ENCODE assay signal across 8 cellular contexts in genomic region chr16:57628008-57628781, GRCh38. TPM values are rescaled to one million over a fixed set of nuclear protein-coding genes. Genes with fewer than 3 reads are reported as not detected.
DNase-seq lines count a peak whose midpoint lies in the region; ATAC-seq, FAIRE-seq and TF ChIP-seq lines count a peak whose summit lies in the region.

ADGRG1 (plus strand) TSS chr16:57628630; CDS start chr16:57650288, 21,658 bp downstream.

- peaks cover 8 to 16% of the 10 kb centered on the region in 2 donors for H3K4me1 ChIP-seq in duodenal mucosa (ENCODE audit: control insufficient read depth in 1 of 2, insufficient read depth in 2 of 2, low read length in 2 of 2)
- peaks cover 0 to 4% (median 2%) of the 10 kb centered on the region in 4 donors for H3K4me1 ChIP-seq in liver (ENCODE audit: control insufficient read depth in 4 of 4, insufficient read depth in 4 of 4, low read length in 3 of 4)

- H3K9ac ChIP-seq in duodenal mucosa (ENCODE audit: low read depth in 1 of 2, low read length in 2 of 2) (peak within 1 kb of the TSS; percentile 14 to 30), liver (ENCODE audit: low read depth in 1 of 2, low read length in 2 of 2) (no peak within 1 kb of the TSS)

- peaks cover 9% of the 10 kb centered on the region for H3K4me1 Mint-ChIP-seq in CD14-positive monocyte
- peaks cover 16% of the 10 kb centered on the region for H3K4me1 Mint-ChIP-seq in activated CD4-positive, alpha-beta T cell treated with anti-CD3 and anti-CD28 coated beads, Interleukin-2, amount 10 ng/mL, durations not matched to agents 24 days and 14 days

- H3K4me3 Mint-ChIP-seq in CD14-positive monocyte: peak within 1 kb of the TSS; percentile 48 to 69
- H3K4me3 Mint-ChIP-seq in activated CD4-positive, alpha-beta T cell treated with anti-CD3 and anti-CD28 coated beads, Interleukin-2, amount 10 ng/mL, durations not matched to agents 24 days and 14 days: peak within 1 kb of the TSS; percentile 72

- 38% methylated on average over 32 of the region's 32 CpGs for WGBS in liver

- intact Hi-C loops in CD14-positive monocyte (cut with micrococcal nuclease): no loop called here
- intact Hi-C loops in activated CD4-positive, alpha-beta T cell treated with anti-CD3 and anti-CD28 coated beads, Interleukin-2, amount 10 ng/mL, durations not matched to agents 24 days and 14 days (cut with micrococcal nuclease): loop anchor here (1.0 to 5.0 kb wide), 3 partner anchors 17 to 36 kb away; no protein-coding TSS in a partner anchor

- H3K4me3 ChIP-seq in duodenal mucosa (ENCODE audit: low read depth in 1 of 2, low read length in 2 of 2): peak within 1 kb of the TSS; percentile 26 to 36
- no peak within 1 kb of the TSS for H3K4me3 ChIP-seq in liver (ENCODE audit: low read depth in 1 of 3, low read length in 3 of 3)

- peaks cover 0 to 2% of the 10 kb centered on the region in 2 donors for H3K36me3 ChIP-seq in duodenal mucosa (ENCODE audit: control insufficient read depth in 1 of 2, insufficient read depth in 2 of 2, low read length in 2 of 2)
- H3K36me3 ChIP-seq in liver (ENCODE audit: control insufficient read depth in 4 of 4, insufficient read depth in 3 of 4, low read depth in 1 of 4, low read length in 3 of 4): no peaks in the 10 kb centered on the region

- peaks cover 46 to 78% (median 49%) of the 10 kb centered on the region in 3 donors for H3K27me3 Mint-ChIP-seq in CD14-positive monocyte (ENCODE audit: low read depth in 3 of 3)
- peaks cover 24% of the 10 kb centered on the region for H3K27me3 Mint-ChIP-seq in activated CD4-positive, alpha-beta T cell treated with anti-CD3 and anti-CD28 coated beads, Interleukin-2, amount 10 ng/mL, durations not matched to agents 24 days and 14 days

- no peak for ATAC-seq in GM19023 (IDR thresholded peaks at IDR 0.05; ENCODE audit: unreplicated experiment)

- H3K9me3 ChIP-seq in duodenal mucosa (ENCODE audit: control insufficient read depth in 1 of 2, low read length in 2 of 2) (no peaks in the 10 kb centered on the region), liver (ENCODE audit: control insufficient read depth in 4 of 4, low read length in 3 of 4) (no peaks in the 10 kb centered on the region)

- TF ChIP-seq RAD21 in liver (IDR thresholded peaks at IDR 0.05): no peak

- FAIRE-seq in HTR-8/SVneo (lab: Jason Lieb, UNC): peak; percentile 97
- no peak for FAIRE-seq in GM12892 (lab: Jason Lieb, UNC)

- no peak for TF ChIP-seq CTCF in CD14-positive monocyte (IDR thresholded peaks at IDR 0.05)
- TF ChIP-seq CTCF in liver (IDR thresholded peaks at IDR 0.05; ENCODE audit: low read depth, low read length, missing input control): no peak

- H3K27ac ChIP-seq in duodenal mucosa (ENCODE audit: low read depth, low read length) (peak within 1 kb of the TSS; percentile 76), liver (ENCODE audit: low read depth in 1 of 2, low read length in 2 of 2) (peak within 1 kb of the TSS; percentile 33 to 37)

- peak within 1 kb of the TSS in 3 of 7 donors; percentile 7 to 45 (median 31) for H3K27ac Mint-ChIP-seq in CD14-positive monocyte
- H3K27ac Mint-ChIP-seq in activated CD4-positive, alpha-beta T cell treated with anti-CD3 and anti-CD28 coated beads, Interleukin-2, amount 10 ng/mL, durations not matched to agents 24 days and 14 days: peak within 1 kb of the TSS; percentile 75

- DNase-seq in CD14-positive monocyte (ENCODE audit: low spot score): peak; percentile 83
- peak; percentile 93 for DNase-seq in HTR-8/SVneo (ENCODE audit: insufficient read length, low spot score)
- DNase-seq in activated CD4-positive, alpha-beta T cell treated with anti-CD3 and anti-CD28 coated beads, Interleukin-2, amount 10 ng/mL, durations not matched to agents 24 days and 14 days: peak; percentile 81
- peak; percentile 26 for DNase-seq in stimulated activated CD4-positive, alpha-beta T cell treated with anti-CD3 and anti-CD28 coated beads, Interleukin-2, amount 100 ng/mL, for 4 hours (ENCODE audit: low read depth)
- no peak for DNase-seq in GM12892 (ENCODE audit: insufficient read length)

- H3K27me3 ChIP-seq in duodenal mucosa (ENCODE audit: control insufficient read depth in 1 of 2, insufficient read depth in 2 of 2, low read length in 2 of 2) (no peaks in the 10 kb centered on the region), liver (ENCODE audit: control insufficient read depth in 4 of 4, insufficient read depth in 4 of 4, low read length in 3 of 4) (peaks cover 0 to 3% (median 0%) of the 10 kb centered on the region in 4 donors)

- no peak for TF ChIP-seq POLR2A in GM12892 (IDR thresholded peaks at IDR 0.05; ENCODE audit: low read depth, low read length)

- H3K9me3 Mint-ChIP-seq in CD14-positive monocyte: peaks cover 0 to 8% (median 0%) of the 10 kb centered on the region in 7 donors
- H3K9me3 Mint-ChIP-seq in activated CD4-positive, alpha-beta T cell treated with anti-CD3 and anti-CD28 coated beads, Interleukin-2, amount 10 ng/mL, durations not matched to agents 24 days and 14 days: no peaks in the 10 kb centered on the region

- peaks cover 0 to 2% of the 10 kb centered on the region in 2 donors for H3K36me3 Mint-ChIP-seq in CD14-positive monocyte
- no peaks in the 10 kb centered on the region for H3K36me3 Mint-ChIP-seq in activated CD4-positive, alpha-beta T cell treated with anti-CD3 and anti-CD28 coated beads, Interleukin-2, amount 10 ng/mL, durations not matched to agents 24 days and 14 days (ENCODE audit: low read depth)

TF ChIP-seq in liver, 16 proteins besides CTCF, POLR2A, EP300 and RAD21:
- TF ChIP-seq TAF1 (conservative IDR thresholded peaks at IDR 0.05) (no peak), GABPA (IDR thresholded peaks at IDR 0.05 in 1 of 2, conservative IDR thresholded peaks at IDR 0.05 in 1 of 2) (no peak), NR2F2 (IDR thresholded peaks at IDR 0.05) (peak; percentile 65), JUND (IDR thresholded peaks at IDR 0.05) (peak in 1 of 2 donors; percentile 49), HNF4G (IDR thresholded peaks at IDR 0.05) (no peak)

RNA-seq across cellular contexts. Expression of gene ADGRG1, which starts in this region (rescaled TPM):
- polyA plus RNA-seq in CD14-positive monocyte (under 1 TPM; 0.08 to 0.39 TPM), liver (1 to 10 TPM; 1.7 to 1.8 TPM)
- 3.8 and 4.8 TPM in 2 replicates for total RNA-seq in activated CD4-positive, alpha-beta T cell treated with anti-CD3 and anti-CD28 coated beads, Interleukin-2, amount 10 ng/mL, durations not matched to agents 24 days and 14 days
- 1 to 10 TPM; 2.3 to 3.3 TPM for total RNA-seq in liver
- polyA plus RNA-seq in GM12892 (2012; ENCODE audit: missing spikeins): 1.5 TPM

Comparison
In these comparisons a context has a peak if more than half of its experiments do, and no peak if none do; other contexts are left out.
1. Peak in DNase-seq in CD14-positive monocyte; RNA of the gene not detected or under 1 TPM.
2. H3K4me3 ChIP-seq: peak in duodenal mucosa (2 of 2); none in liver (0 of 3).
3. H3K9ac ChIP-seq: peak in duodenal mucosa (2 of 2); none in liver (0 of 2).